8 cellular contexts compared by ENCODE assay signal in the genomic region with DNA sequence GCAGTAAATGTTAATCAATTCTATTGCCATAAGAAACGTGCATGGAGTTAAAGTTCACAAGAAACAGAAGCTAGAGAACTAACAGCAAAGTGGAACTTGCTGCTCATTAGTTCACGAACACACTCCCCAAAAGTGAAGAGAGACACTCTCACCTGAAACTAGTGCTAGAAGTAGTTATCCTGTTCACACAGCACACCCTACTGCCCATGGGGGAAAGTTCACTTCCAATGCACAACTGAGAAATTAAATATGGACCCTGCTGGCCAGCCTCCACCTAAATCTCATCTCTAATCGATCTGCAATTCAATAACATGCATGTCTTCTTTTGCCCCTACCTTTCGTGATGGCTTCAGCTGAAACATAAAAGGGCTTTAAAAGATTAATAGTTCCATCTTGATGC.
DNase-seq lines count a peak whose midpoint lies in the region; ATAC-seq lines count a peak whose summit lies in the region.

No MANE protein-coding gene starts in this region.

- peak; percentile 32 for DNase-seq in EL
- DNase-seq in activated CD4-positive, alpha-beta T cell treated with anti-CD3 and anti-CD28 coated beads, Interleukin-2, amount 50 U/mL, for 48 hours, result peak; percentile 17 to 37
- DNase-seq in glomerular visceral epithelial cell (ENCODE audit: extremely low spot score), result peak; percentile 3
- peak; percentile 19 for DNase-seq in stimulated activated CD4-positive, alpha-beta T cell treated with anti-CD3 and anti-CD28 coated beads, Interleukin-4, amount 100 ng/mL, for 1 hour
- no peak for DNase-seq in activated CD8-positive, alpha-beta memory T cell treated with anti-CD3 and anti-CD28 coated beads, Interleukin-2, amount 50 U/mL, for 48 hours

- ATAC-seq in GM19452 (IDR thresholded peaks at IDR 0.05; ENCODE audit: unreplicated experiment) (peak; percentile 81), HG03521 (IDR thresholded peaks at IDR 0.05; ENCODE audit: unreplicated experiment) (peak; percentile 75), HG03097 (IDR thresholded peaks at IDR 0.05; ENCODE audit: low FRiP score, unreplicated experiment) (no peak)
